8 cellular contexts compared by ENCODE assay signal in the genomic region with DNA sequence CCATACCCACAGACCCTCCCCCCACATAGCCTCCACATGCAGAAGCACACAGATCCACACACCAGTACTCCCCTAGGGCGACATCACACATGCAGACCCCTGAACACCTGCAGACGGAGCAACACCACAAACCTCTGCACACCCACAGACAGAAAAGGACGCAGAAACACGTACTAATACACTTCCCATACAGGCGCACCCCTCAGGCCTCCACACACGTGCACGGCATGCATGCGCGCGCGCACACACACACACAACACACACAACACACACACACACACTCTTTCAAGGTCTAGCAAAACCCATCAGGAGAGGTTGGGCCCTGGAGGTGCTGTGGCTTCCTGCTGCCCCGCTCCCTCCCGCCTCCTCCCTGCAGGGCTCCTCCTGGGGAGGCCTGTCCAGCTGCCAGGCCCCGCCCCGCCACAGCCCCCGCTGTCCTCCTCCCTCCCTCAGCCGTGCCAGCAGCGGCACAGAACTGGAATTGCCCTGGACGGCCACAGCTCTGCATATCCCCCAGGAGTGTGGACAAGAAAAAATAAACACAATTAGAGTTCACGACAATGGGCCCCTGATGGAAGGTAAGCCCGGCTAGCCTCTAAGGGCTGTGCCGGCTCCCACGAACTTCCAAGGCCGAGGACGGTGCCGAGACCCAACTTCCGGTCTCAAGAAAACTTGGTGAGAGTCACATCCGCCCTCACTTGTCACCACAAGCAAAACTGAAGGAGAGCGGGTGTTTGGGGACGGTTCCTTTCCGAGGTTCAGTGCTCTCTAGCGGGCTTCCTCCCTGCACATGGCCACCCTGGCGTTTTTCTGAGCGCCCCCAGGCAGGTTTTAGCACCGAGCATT. TPM values are rescaled to one million over a fixed set of nuclear protein-coding genes. Genes with fewer than 3 reads are reported as not detected.
DNase-seq lines count a peak whose midpoint lies in the region; ATAC-seq and TF ChIP-seq lines count a peak whose summit lies in the region.

No MANE protein-coding gene starts in this region.

- TF ChIP-seq CTCF in lower leg skin (IDR thresholded peaks at IDR 0.05): peak in 1 of 3 donors; percentile 17

- intact Hi-C loops in lower leg skin (cut with DNase I; ENCODE audit: low total_unique reads): loop anchor here (10.0 kb wide), 3 partner anchors 245 to 275 kb away; no protein-coding TSS in a partner anchor

- no peak for TF ChIP-seq POLR2A in lower leg skin (IDR thresholded peaks at IDR 0.05)

- WGBS in lower leg skin, 2 donors: 2% methylated on average over 30 to 31 of the region's 35 CpGs

- no peak overlapping the region for H3K4me3 ChIP-seq in lower leg skin (ENCODE audit: low read depth, poor library complexity, severe bottlenecking)

- peak; percentile 52 for ATAC-seq in GM18517 (IDR thresholded peaks at IDR 0.05; ENCODE audit: unreplicated experiment)
- ATAC-seq in HG03025 (IDR thresholded peaks at IDR 0.05; ENCODE audit: low FRiP score, unreplicated experiment): peak; percentile 46

- peak; percentile 83 for DNase-seq in 8988T
- DNase-seq in NCI-H510A (lab: John Stamatoyannopoulos, UW): peak; percentile 54
- peak; percentile 44 to 71 for DNase-seq in activated CD4-positive, alpha-beta T cell treated with anti-CD3 and anti-CD28 coated beads, Interleukin-2, amount 50 U/mL, for 24 hours (ENCODE audit: low read depth in 1 of 2, low spot score in 1 of 2)
- peak; percentile 60 to 86 for DNase-seq in dermis microvascular lymphatic vessel endothelial cell (ENCODE audit: low read depth in 2 of 2)
- peak; percentile 84 to 97 for DNase-seq in lower leg skin (ENCODE audit: low spot score in 2 of 2)
- peak; percentile 48 to 74 (median 51) for DNase-seq in stimulated activated CD4-positive, alpha-beta T cell treated with anti-CD3 and anti-CD28 coated beads, TNF-alpha, amount 100 ng/mL, for 24 hours (ENCODE audit: low read depth in 3 of 3)

RNA-seq across cellular contexts. Expression of a gene that starts 6.8 kb away (rescaled TPM):
- total RNA-seq in dermis microvascular lymphatic vessel endothelial cell: 13.4 and 27.9 TPM in 2 replicates
- total RNA-seq in lower leg skin: 100 to 1,000 TPM; 137 to 329 (median 147) TPM
